ENCODE assay signal across 1 cellular context in genomic region chr4:25358515-25359275, GRCh38.
TF ChIP-seq lines count a peak whose summit lies in the region.

No MANE protein-coding gene starts in this region.

TF ChIP-seq in GM23338, 12 proteins besides CTCF, POLR2A, EP300 and RAD21 (continued from another document):
- TF ChIP-seq, protein P1, sequence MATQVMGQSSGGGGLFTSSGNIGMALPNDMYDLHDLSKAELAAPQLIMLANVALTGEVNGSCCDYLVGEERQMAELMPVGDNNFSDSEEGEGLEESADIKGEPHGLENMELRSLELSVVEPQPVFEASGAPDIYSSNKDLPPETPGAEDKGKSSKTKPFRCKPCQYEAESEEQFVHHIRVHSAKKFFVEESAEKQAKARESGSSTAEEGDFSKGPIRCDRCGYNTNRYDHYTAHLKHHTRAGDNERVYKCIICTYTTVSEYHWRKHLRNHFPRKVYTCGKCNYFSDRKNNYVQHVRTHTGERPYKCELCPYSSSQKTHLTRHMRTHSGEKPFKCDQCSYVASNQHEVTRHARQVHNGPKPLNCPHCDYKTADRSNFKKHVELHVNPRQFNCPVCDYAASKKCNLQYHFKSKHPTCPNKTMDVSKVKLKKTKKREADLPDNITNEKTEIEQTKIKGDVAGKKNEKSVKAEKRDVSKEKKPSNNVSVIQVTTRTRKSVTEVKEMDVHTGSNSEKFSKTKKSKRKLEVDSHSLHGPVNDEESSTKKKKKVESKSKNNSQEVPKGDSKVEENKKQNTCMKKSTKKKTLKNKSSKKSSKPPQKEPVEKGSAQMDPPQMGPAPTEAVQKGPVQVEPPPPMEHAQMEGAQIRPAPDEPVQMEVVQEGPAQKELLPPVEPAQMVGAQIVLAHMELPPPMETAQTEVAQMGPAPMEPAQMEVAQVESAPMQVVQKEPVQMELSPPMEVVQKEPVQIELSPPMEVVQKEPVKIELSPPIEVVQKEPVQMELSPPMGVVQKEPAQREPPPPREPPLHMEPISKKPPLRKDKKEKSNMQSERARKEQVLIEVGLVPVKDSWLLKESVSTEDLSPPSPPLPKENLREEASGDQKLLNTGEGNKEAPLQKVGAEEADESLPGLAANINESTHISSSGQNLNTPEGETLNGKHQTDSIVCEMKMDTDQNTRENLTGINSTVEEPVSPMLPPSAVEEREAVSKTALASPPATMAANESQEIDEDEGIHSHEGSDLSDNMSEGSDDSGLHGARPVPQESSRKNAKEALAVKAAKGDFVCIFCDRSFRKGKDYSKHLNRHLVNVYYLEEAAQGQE (IDR thresholded peaks at IDR 0.05; ENCODE audit: unreplicated experiment), result no peak
- TF ChIP-seq POLR2AphosphoS5 (IDR thresholded peaks at IDR 0.05; ENCODE audit: low read depth) (no peak), ZNF114 (CRISPR knock-in tag; IDR thresholded peaks at IDR 0.05) (no peak), JUNB (IDR thresholded peaks at IDR 0.05; ENCODE audit: unreplicated experiment) (no peak), CREB1 (CRISPR knock-in tag; IDR thresholded peaks at IDR 0.05; ENCODE audit: low read depth) (no peak), ZNF331 (CRISPR knock-in tag; IDR thresholded peaks at IDR 0.05; ENCODE audit: low read depth) (no peak), EZH2phosphoT487 (IDR thresholded peaks at IDR 0.05; ENCODE audit: unreplicated experiment) (no peak), EZH2 (IDR thresholded peaks at IDR 0.05; ENCODE audit: low read depth, unreplicated experiment) (no peak), STAT1 (IDR thresholded peaks at IDR 0.05; ENCODE audit: unreplicated experiment) (no peak), NANOG (IDR thresholded peaks at IDR 0.05; ENCODE audit: borderline replicate concordance) (no peak)
